ENCODE assay signal across 22 cellular contexts in the genomic region with DNA sequence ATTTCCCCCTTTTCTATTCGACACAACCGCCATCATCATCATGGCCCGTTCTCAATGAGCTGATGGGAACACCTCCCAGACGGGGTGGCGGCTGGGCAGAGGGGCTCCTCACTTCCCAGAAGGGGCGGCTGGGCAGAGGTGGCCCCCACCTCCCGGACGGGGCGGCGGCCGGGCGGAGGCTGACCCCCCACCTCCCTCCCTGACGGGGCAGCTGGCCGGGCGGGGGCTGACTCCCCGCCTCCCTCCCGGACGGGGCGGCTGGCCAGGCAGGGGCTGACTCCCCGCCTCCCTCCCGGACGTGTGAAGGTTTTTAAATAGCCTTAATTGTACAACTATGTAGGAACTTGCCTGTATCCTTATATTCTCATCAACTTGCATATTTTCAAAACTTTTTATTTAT. TPM values are rescaled to one million over a fixed set of nuclear protein-coding genes. Genes with fewer than 3 reads are reported as not detected.
"Had no signal": no experiment of that assay in that cellular context is flagged by ENCODE, and none has a peak within 500 bp of the region (broad histone marks: within the 10 kb centered on the region; RNA-seq: fewer than 3 reads in every experiment).

No MANE protein-coding gene starts in this region.

- H3K4me1 Mint-ChIP-seq: immature natural killer cell; memory B cell; mesothelial cell of epicardium; naive B cell; naive thymus-derived CD4-positive, alpha-beta T cell had no signal

- H3K27ac Mint-ChIP-seq: immature natural killer cell; memory B cell; mesothelial cell of epicardium; naive B cell; naive thymus-derived CD4-positive, alpha-beta T cell had no signal

- H3K4me3 Mint-ChIP-seq: immature natural killer cell; memory B cell; mesothelial cell of epicardium; naive B cell; naive thymus-derived CD4-positive, alpha-beta T cell had no signal

- H3K36me3 Mint-ChIP-seq: immature natural killer cell; memory B cell; mesothelial cell of epicardium; naive B cell; naive thymus-derived CD4-positive, alpha-beta T cell had no signal

- H3K9me3 Mint-ChIP-seq: immature natural killer cell, memory B cell had no signal

- DNase-seq: hippocampal formation; hypothalamus; immature natural killer cell; islet precursor cell; kidney; kidney glomerular epithelial cell; left cardiac atrium; left colon; left lung; left ventricle myocardium inferior; left ventricle myocardium superior; lower lobe of right lung; mammary epithelial cell; mesenchymal stem cell; mesendoderm; midbrain; mucosa of descending colon; naive B cell; naive thymus-derived CD4-positive, alpha-beta T cell had no signal

RNA-seq across cellular contexts. Expression of gene SPSB4, which starts 20.9 kb away (rescaled TPM):
- total RNA-seq: mammary epithelial cell; mononuclear cell; naive thymus-derived CD4-positive, alpha-beta T cell had no signal
